In the genomic region with DNA sequence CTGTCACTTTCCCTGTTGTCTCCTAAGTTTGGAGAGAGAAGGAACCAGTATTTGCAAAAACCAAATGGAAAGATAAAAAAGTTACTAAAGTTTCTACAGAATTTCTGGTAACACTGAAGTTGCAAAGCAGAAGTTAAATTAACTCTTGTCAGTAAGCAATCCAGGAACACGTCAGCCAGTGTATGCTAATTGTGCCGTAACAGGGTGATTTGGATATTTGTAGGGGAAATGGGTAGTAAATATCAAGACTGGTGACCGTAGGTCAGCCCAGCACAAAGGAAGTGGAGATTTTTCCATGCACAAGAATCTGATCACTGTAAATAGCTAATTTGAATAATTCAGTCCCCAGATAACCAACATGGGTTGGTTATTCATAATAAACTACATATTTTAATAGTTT, we compare ENCODE assay signal across 8 cellular contexts. TPM values are rescaled to one million over a fixed set of nuclear protein-coding genes. Genes with fewer than 3 reads are reported as not detected.
DNase-seq lines count a peak whose midpoint lies in the region; ATAC-seq and TF ChIP-seq lines count a peak whose summit lies in the region.

No MANE protein-coding gene starts in this region.

- WGBS in endodermal cell (ENCODE audit: insufficient coverage in 1 of 2, insufficient read length in 1 of 2), 2 experiments = 59 to 81% methylated on average over 2 to 3 of the region's 3 CpGs
- WGBS in ovary, 3 donors = 40 to 77% (median 71%) methylated on average over 3 of the region's 3 CpGs

- CTCF ChIA-PET in activated naive CD4-positive, alpha-beta T cell treated with anti-CD3 and anti-CD28 coated beads for 36 hours (lab: Charles Lee) = interaction anchor here (0.9 kb wide), 1 partner anchor 74 kb away, joined by 3 read pairs; no protein-coding TSS in a partner anchor

- intact Hi-C loops in activated naive CD4-positive, alpha-beta T cell treated with anti-CD3 and anti-CD28 coated beads for 36 hours (cut with micrococcal nuclease) = loop anchor here (5.0 kb wide), 1 partner anchor 237 kb away; no protein-coding TSS in a partner anchor
- intact Hi-C loops in ovary (cut with DNase I) = loop anchor here in 2 of 4 donors (5.0 to 10.0 kb wide), 2 partner anchors 157 to 275 kb away; a partner anchor contains a TSS

- peak; percentile 35 for DNase-seq in activated naive CD4-positive, alpha-beta T cell treated with anti-CD3 and anti-CD28 coated beads for 36 hours
- DNase-seq in activated naive CD4-positive, alpha-beta T cell treated with anti-CD3 and anti-CD28 coated beads, Interleukin-2, amount 50 U/mL, for 16 hours = no peak
- DNase-seq in RKO (ENCODE audit: low spot score) (peak; percentile 84), endodermal cell (no peak), ovary (no peak), cerebellar cortex (ENCODE audit: low spot score) (no peak)

- H3K4me1 ChIP-seq in endodermal cell (ENCODE audit: control insufficient read depth, insufficient read depth, low read length) (peaks cover 11% of the 10 kb centered on the region), ovary (ENCODE audit: insufficient read depth) (peaks cover 13% of the 10 kb centered on the region)

- H3K36me3 ChIP-seq in endodermal cell (ENCODE audit: control insufficient read depth, insufficient read depth, low read length) (peaks cover 43% of the 10 kb centered on the region), ovary (no peaks in the 10 kb centered on the region)

- peak overlapping the region; percentile 76 for H3K9ac ChIP-seq in endodermal cell (ENCODE audit: extremely low read depth, low read length, poor library complexity, severe bottlenecking)

- H3K4me3 ChIP-seq in endodermal cell (ENCODE audit: low read length) (peak overlapping the region; percentile 99), ovary (peak overlapping the region; percentile 70)

- no peaks in the 10 kb centered on the region for H3K27me3 Mint-ChIP-seq in activated naive CD4-positive, alpha-beta T cell treated with anti-CD3 and anti-CD28 coated beads for 36 hours (ENCODE audit: low read depth)
- peaks cover 16% of the 10 kb centered on the region for H3K27me3 Mint-ChIP-seq in endodermal cell (ENCODE audit: insufficient read depth)

- no peak for TF ChIP-seq CTCF in endodermal cell (conservative IDR thresholded peaks at IDR 0.05)
- no peak for TF ChIP-seq CTCF in ovary (IDR thresholded peaks at IDR 0.05)

- H3K9me3 ChIP-seq in endodermal cell (ENCODE audit: control insufficient read depth, low read length) = no peaks in the 10 kb centered on the region
- H3K9me3 ChIP-seq in ovary = no peaks in the 10 kb centered on the region

- peak overlapping the region; percentile 98 for H3K4me3 Mint-ChIP-seq in activated naive CD4-positive, alpha-beta T cell treated with anti-CD3 and anti-CD28 coated beads for 36 hours
- peak overlapping the region; percentile 97 for H3K4me3 Mint-ChIP-seq in endodermal cell

- H3K4me1 Mint-ChIP-seq in activated naive CD4-positive, alpha-beta T cell treated with anti-CD3 and anti-CD28 coated beads for 36 hours (ENCODE audit: low read depth) = peaks cover 39% of the 10 kb centered on the region
- H3K4me1 Mint-ChIP-seq in endodermal cell = peaks cover 64% of the 10 kb centered on the region

- peak overlapping the region; percentile 98 for H3K27ac Mint-ChIP-seq in activated naive CD4-positive, alpha-beta T cell treated with anti-CD3 and anti-CD28 coated beads for 36 hours
- H3K27ac Mint-ChIP-seq in endodermal cell = no peak overlapping the region

- H3K9me3 Mint-ChIP-seq in activated naive CD4-positive, alpha-beta T cell treated with anti-CD3 and anti-CD28 coated beads for 36 hours = no peaks in the 10 kb centered on the region
- H3K9me3 Mint-ChIP-seq in endodermal cell = no peaks in the 10 kb centered on the region

- TF ChIP-seq POLR2A in ovary (IDR thresholded peaks at IDR 0.05) = no peak

- TF ChIP-seq EP300 in ovary (IDR thresholded peaks at IDR 0.05) = no peak

- H3K27ac ChIP-seq in endodermal cell (ENCODE audit: low read depth, low read length) (no peak overlapping the region), ovary (peak overlapping the region; percentile 99 to 100)

- H3K27me3 ChIP-seq in endodermal cell (ENCODE audit: control insufficient read depth, insufficient read depth, low read length, poor library complexity, severe bottlenecking) (no peaks in the 10 kb centered on the region), ovary (no peaks in the 10 kb centered on the region)

- ATAC-seq in HG02588 (IDR thresholded peaks at IDR 0.05; ENCODE audit: unreplicated experiment) = no peak
- ATAC-seq in HG02840 (IDR thresholded peaks at IDR 0.05; ENCODE audit: low FRiP score, unreplicated experiment) = no peak

- H3K36me3 Mint-ChIP-seq in activated naive CD4-positive, alpha-beta T cell treated with anti-CD3 and anti-CD28 coated beads for 36 hours (ENCODE audit: low read depth) = peaks cover 52% of the 10 kb centered on the region
- peaks cover 41% of the 10 kb centered on the region for H3K36me3 Mint-ChIP-seq in endodermal cell (ENCODE audit: low read depth)

RNA-seq across cellular contexts. Expression of a gene that starts 2.3 kb away (rescaled TPM):
- total RNA-seq in activated naive CD4-positive, alpha-beta T cell treated with anti-CD3 and anti-CD28 coated beads for 36 hours = 10 to 100 TPM; 35.9 to 39.1 TPM
- total RNA-seq in endodermal cell (10 to 100 TPM; 40.1 to 63.9 TPM), ovary (10 to 100 TPM; 54.3 to 90.2 (median 76.8) TPM)
- 52.2 TPM for polyA plus RNA-seq in endodermal cell (2013, experiment 1 of 2)
- 53.2 TPM for polyA plus RNA-seq in endodermal cell (2013, experiment 2 of 2)
- 10 to 100 TPM; 73.5 to 74.2 TPM for polyA plus RNA-seq in ovary

RNA-seq across cellular contexts. Expression of a gene that starts 23.5 kb away (rescaled TPM):
- 10 to 100 TPM; 17.1 to 18.5 TPM for total RNA-seq in activated naive CD4-positive, alpha-beta T cell treated with anti-CD3 and anti-CD28 coated beads for 36 hours
- total RNA-seq in endodermal cell (1 to 10 TPM; 5.4 to 7.2 TPM), ovary (under 1 TPM in 2 of 7 donors, not detected in 5; 0.35 to 0.38 TPM)
- 15.4 TPM for polyA plus RNA-seq in endodermal cell (2013, experiment 1 of 2)
- 11.8 TPM for polyA plus RNA-seq in endodermal cell (2013, experiment 2 of 2)
- polyA plus RNA-seq in ovary = under 1 TPM; 0.06 to 0.13 TPM

Comparison
In these comparisons a context has a peak if more than half of its experiments do, and no peak if none do; other contexts are left out.
1. DNase-seq: peak in activated naive CD4-positive, alpha-beta T cell treated with anti-CD3 and anti-CD28 coated beads for 36 hours (single experiment) and RKO (single experiment); none in activated naive CD4-positive, alpha-beta T cell treated with anti-CD3 and anti-CD28 coated beads, Interleukin-2, amount 50 U/mL, for 16 hours (single experiment), endodermal cell (single experiment), ovary (0 of 5) and cerebellar cortex (single experiment).
2. RNA of a gene that starts 23.5 kb away (total RNA-seq): 17.1 to 18.5 TPM in activated naive CD4-positive, alpha-beta T cell treated with anti-CD3 and anti-CD28 coated beads for 36 hours and 5.4 to 7.2 TPM in endodermal cell; 0.35 to 0.38 TPM in ovary; every median in the first group is over 4 times any median in the second.